ENCODE assay signal across 24 cellular contexts in the genomic region with DNA sequence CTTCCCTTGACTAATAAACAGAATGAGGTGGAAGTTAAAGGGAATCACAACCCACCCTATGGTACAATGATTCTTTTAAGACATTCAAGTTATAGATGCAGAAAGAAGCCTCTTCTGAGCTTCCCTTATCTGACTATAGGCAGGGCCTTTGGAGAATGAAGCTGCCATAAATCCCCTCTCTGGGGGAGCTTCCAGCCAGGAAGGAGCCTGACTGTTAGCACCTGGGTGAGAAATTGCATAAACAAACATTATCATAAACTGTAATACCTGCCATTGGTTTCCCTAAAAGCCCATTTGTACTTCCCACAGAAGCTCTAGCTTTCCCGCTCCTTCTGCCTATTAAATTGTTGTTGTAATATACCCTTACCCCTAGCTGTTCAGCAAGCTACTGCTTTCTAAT.
A peak's percentile ranks its signal among the peaks of the same experiment; 100 is the strongest.
DNase-seq lines count a peak whose midpoint lies in the region; ATAC-seq and TF ChIP-seq lines count a peak whose summit lies in the region.
"Had no signal": no experiment of that assay in that cellular context is flagged by ENCODE, and none has a peak within 500 bp of the region (broad histone marks: within the 10 kb centered on the region; RNA-seq: fewer than 3 reads in every experiment).

No MANE protein-coding gene starts in this region.

- peak overlapping the region; percentile 57 for H3K27ac ChIP-seq in SU-DHL-6 (ENCODE audit: low read depth, low read length)
- H3K27ac ChIP-seq in PC-3 (ENCODE audit: low read length) = no peak overlapping the region
- H3K27ac ChIP-seq: breast epithelium, coronary artery, parathyroid adenoma, sigmoid colon, SJSA1, thoracic aorta had no signal

- ATAC-seq in activated naive CD8-positive, alpha-beta T cell treated with anti-CD3 and anti-CD28 coated beads, Interleukin-2, amount 50 U/mL, for 24 hours = no peak
- no peak for ATAC-seq in stimulated activated memory B cell treated with anti-CD40 and anti-IgM and Interleukin-4, amounts not matched to agents 10 μg/mL and 1 μg/mL and 100 μg/mL, for 72 hours
- ATAC-seq in GM18505 (IDR thresholded peaks at IDR 0.05; ENCODE audit: unreplicated experiment) (no peak), PC-3 (no peak)
- ATAC-seq: heart left ventricle, HepG2, Panc1 had no signal

- no peak overlapping the region for H3K4me3 ChIP-seq in SU-DHL-6 (ENCODE audit: insufficient read depth, low read length, poor library complexity, severe bottlenecking)
- no peak overlapping the region for H3K4me3 ChIP-seq in PC-3 (ENCODE audit: low read length)
- H3K4me3 ChIP-seq: breast epithelium, coronary artery, heart left ventricle, sigmoid colon, SJSA1, thoracic aorta had no signal

- no TSS peak for BruUV-seq in PC-3 (replicated peaks; lab: Mats Ljungman, UMichigan)

- H3F3A ChIP-seq in SU-DHL-6 (ENCODE audit: insufficient read depth) (peaks cover 14% of the 10 kb centered on the region), PC-3 (ENCODE audit: low read length, unreplicated experiment) (no peaks in the 10 kb centered on the region)

- DNase-seq in activated naive CD8-positive, alpha-beta T cell treated with anti-CD3 and anti-CD28 coated beads, Interleukin-2, amount 50 U/mL, for 24 hours = no peak
- DNase-seq in immature natural killer cell = no peak
- DNase-seq in PC-3 = no peak
- DNase-seq in NOMO-1 (lab: John Stamatoyannopoulos, UW; ENCODE audit: unreplicated experiment in 2 of 2) = no peak
- DNase-seq: activated CD4-positive, CD25-positive, alpha-beta regulatory T cell treated with anti-CD3 and anti-CD28 coated beads, Interleukin-2, amount 50 U/mL, for 72 hours; GF-D8; heart left ventricle; NCI-H1417 treated with DMSO at 0.1 percent for 48 hours; NCI-H2171; NCI-H82; sigmoid colon had no signal

- intact Hi-C loops in PC-3 (cut with micrococcal nuclease) = no loop called here

- H3K79me2 ChIP-seq in SU-DHL-6 (ENCODE audit: insufficient read depth, low read length) (peaks cover 37% of the 10 kb centered on the region; the same call in 1 of the 2 replicates), PC-3 (ENCODE audit: low read length) (no peaks in the 10 kb centered on the region)
- H3K79me2 ChIP-seq: parathyroid adenoma had no signal

- TF ChIP-seq POLR2A in GM18505 (IDR thresholded peaks at IDR 0.05; ENCODE audit: borderline replicate concordance, extremely low read depth, insufficient read depth, insufficient read length) = no peak

- POLR2A ChIA-PET in PC-3 (lab: Charles Lee; ENCODE audit: unreplicated experiment) = no interaction called here

- no peaks in the 10 kb centered on the region for H3K4me1 ChIP-seq in PC-3 (ENCODE audit: insufficient read depth, low read length)
- H3K4me1 ChIP-seq: breast epithelium, sigmoid colon had no signal

- H2AFZ ChIP-seq in SU-DHL-6 (ENCODE audit: low read depth, low read length, severe bottlenecking) (peak overlapping the region; percentile 22), PC-3 (ENCODE audit: low read length) (no peak overlapping the region)

- H3K4me2 ChIP-seq in SU-DHL-6 (ENCODE audit: low read depth, low read length, poor library complexity, severe bottlenecking) (peak overlapping the region; percentile 38), PC-3 (ENCODE audit: low read length) (no peak overlapping the region)

- H3K9me2 ChIP-seq in SU-DHL-6 (replicated peaks; ENCODE audit: insufficient read depth, low read length) (no peaks in the 10 kb centered on the region), PC-3 (replicated peaks; ENCODE audit: low read length) (no peaks in the 10 kb centered on the region)

- H3K27ac Mint-ChIP-seq in activated naive CD8-positive, alpha-beta T cell = peak overlapping the region; percentile 54
- H3K27ac Mint-ChIP-seq in activated naive CD8-positive, alpha-beta T cell treated with anti-CD3 and anti-CD28 coated beads, Interleukin-2, amount 50 U/mL, for 24 hours = no peak overlapping the region
- peak overlapping the region; percentile 61 to 95 (median 85) for H3K27ac Mint-ChIP-seq in immature natural killer cell
- H3K27ac Mint-ChIP-seq in stimulated activated memory B cell treated with anti-CD40 and anti-IgM and Interleukin-4, amounts not matched to agents 10 μg/mL and 1 μg/mL and 100 μg/mL, for 72 hours = peak overlapping the region; percentile 99
- H3K27ac Mint-ChIP-seq: T-helper 2 cell treated with Interferon-gamma antibody and Interleukin-4, amounts not matched to agents 5 μg/mL and 100 μg/mL, for 36 hours had no signal

- no peaks in the 10 kb centered on the region for H3K36me3 ChIP-seq in SU-DHL-6 (ENCODE audit: low read length)
- no peaks in the 10 kb centered on the region for H3K36me3 ChIP-seq in PC-3 (ENCODE audit: low read depth, low read length)
- H3K36me3 ChIP-seq: breast epithelium, heart left ventricle, sigmoid colon, SJSA1, thoracic aorta had no signal

- H3K36me3 Mint-ChIP-seq in activated naive CD8-positive, alpha-beta T cell = peaks cover 9% of the 10 kb centered on the region
- H3K36me3 Mint-ChIP-seq in activated naive CD8-positive, alpha-beta T cell treated with anti-CD3 and anti-CD28 coated beads, Interleukin-2, amount 50 U/mL, for 24 hours (ENCODE audit: low read depth) = peaks cover 19% of the 10 kb centered on the region
- peaks cover 4 to 15% (median 11%) of the 10 kb centered on the region in 3 donors for H3K36me3 Mint-ChIP-seq in immature natural killer cell
- peaks cover 43% of the 10 kb centered on the region for H3K36me3 Mint-ChIP-seq in stimulated activated memory B cell treated with anti-CD40 and anti-IgM and Interleukin-4, amounts not matched to agents 10 μg/mL and 1 μg/mL and 100 μg/mL, for 72 hours

- H3K27me3 Mint-ChIP-seq in activated naive CD8-positive, alpha-beta T cell = no peaks in the 10 kb centered on the region
- H3K27me3 Mint-ChIP-seq in activated naive CD8-positive, alpha-beta T cell treated with anti-CD3 and anti-CD28 coated beads, Interleukin-2, amount 50 U/mL, for 24 hours = no peaks in the 10 kb centered on the region
- peaks cover 3 to 6% (median 4%) of the 10 kb centered on the region in 3 donors for H3K27me3 Mint-ChIP-seq in immature natural killer cell (ENCODE audit: low read depth in 3 of 3)
- no peaks in the 10 kb centered on the region for H3K27me3 Mint-ChIP-seq in stimulated activated memory B cell treated with anti-CD40 and anti-IgM and Interleukin-4, amounts not matched to agents 10 μg/mL and 1 μg/mL and 100 μg/mL, for 72 hours

- H3K27me3 ChIP-seq in SU-DHL-6 (ENCODE audit: low read length) = no peaks in the 10 kb centered on the region
- no peaks in the 10 kb centered on the region for H3K27me3 ChIP-seq in PC-3 (ENCODE audit: low read length)
- H3K27me3 ChIP-seq: breast epithelium, heart left ventricle, sigmoid colon, SJSA1 had no signal

- no peak overlapping the region for H3K4me3 Mint-ChIP-seq in activated naive CD8-positive, alpha-beta T cell
- no peak overlapping the region for H3K4me3 Mint-ChIP-seq in activated naive CD8-positive, alpha-beta T cell treated with anti-CD3 and anti-CD28 coated beads, Interleukin-2, amount 50 U/mL, for 24 hours
- peak overlapping the region in 4 of 5 donors; percentile 0 to 49 (median 24) for H3K4me3 Mint-ChIP-seq in immature natural killer cell
- no peak overlapping the region for H3K4me3 Mint-ChIP-seq in stimulated activated memory B cell treated with anti-CD40 and anti-IgM and Interleukin-4, amounts not matched to agents 10 μg/mL and 1 μg/mL and 100 μg/mL, for 72 hours
- H3K4me3 Mint-ChIP-seq: CD14-positive monocyte; T-helper 2 cell treated with Interferon-gamma antibody and Interleukin-4, amounts not matched to agents 5 μg/mL and 100 μg/mL, for 36 hours had no signal

- H4K20me1 ChIP-seq in SU-DHL-6 (ENCODE audit: low read depth, low read length) (no peaks in the 10 kb centered on the region), PC-3 (ENCODE audit: low read length) (no peaks in the 10 kb centered on the region)

- peaks cover 11% of the 10 kb centered on the region for H3K9me3 Mint-ChIP-seq in activated naive CD8-positive, alpha-beta T cell (ENCODE audit: low read depth)
- H3K9me3 Mint-ChIP-seq in activated naive CD8-positive, alpha-beta T cell treated with anti-CD3 and anti-CD28 coated beads, Interleukin-2, amount 50 U/mL, for 24 hours = peaks cover 7% of the 10 kb centered on the region
- peaks cover 0 to 3% (median 0%) of the 10 kb centered on the region in 6 donors for H3K9me3 Mint-ChIP-seq in immature natural killer cell
- peaks cover 5% of the 10 kb centered on the region for H3K9me3 Mint-ChIP-seq in stimulated activated memory B cell treated with anti-CD40 and anti-IgM and Interleukin-4, amounts not matched to agents 10 μg/mL and 1 μg/mL and 100 μg/mL, for 72 hours

- TF ChIP-seq CTCF in SU-DHL-6 (IDR thresholded peaks at IDR 0.05; ENCODE audit: insufficient read depth, low read length, poor library complexity, severe bottlenecking) (no peak), PC-3 (conservative IDR thresholded peaks at IDR 0.05; ENCODE audit: low read depth, low read length) (no peak)

- H3K9ac ChIP-seq in SU-DHL-6 (ENCODE audit: low read length) = peak overlapping the region; percentile 29
- H3K9ac ChIP-seq in PC-3 (ENCODE audit: low read length) = no peak overlapping the region
- H3K9ac ChIP-seq: parathyroid adenoma had no signal

- peaks cover 47% of the 10 kb centered on the region for H3K4me1 Mint-ChIP-seq in activated naive CD8-positive, alpha-beta T cell (ENCODE audit: low read depth)
- H3K4me1 Mint-ChIP-seq in activated naive CD8-positive, alpha-beta T cell treated with anti-CD3 and anti-CD28 coated beads, Interleukin-2, amount 50 U/mL, for 24 hours = peaks cover 46% of the 10 kb centered on the region
- peaks cover 48 to 61% of the 10 kb centered on the region in 2 donors for H3K4me1 Mint-ChIP-seq in immature natural killer cell
- peaks cover 62% of the 10 kb centered on the region for H3K4me1 Mint-ChIP-seq in stimulated activated memory B cell treated with anti-CD40 and anti-IgM and Interleukin-4, amounts not matched to agents 10 μg/mL and 1 μg/mL and 100 μg/mL, for 72 hours

- H3K9me3 ChIP-seq in SU-DHL-6 (ENCODE audit: insufficient read depth, low read length) (no peaks in the 10 kb centered on the region), PC-3 (ENCODE audit: low read length) (no peaks in the 10 kb centered on the region)
- H3K9me3 ChIP-seq: SJSA1, thoracic aorta had no signal

- CTCF ChIA-PET in PC-3 (lab: Charles Lee) = no interaction called here

Comparison
In these comparisons a context has a peak if more than half of its experiments do, and no peak if none do; other contexts are left out.
1. H3K4me3 Mint-ChIP-seq: peak in immature natural killer cell (4 of 5); none in activated naive CD8-positive, alpha-beta T cell (single experiment), activated naive CD8-positive, alpha-beta T cell treated with anti-CD3 and anti-CD28 coated beads, Interleukin-2, amount 50 U/mL, for 24 hours (single experiment) and stimulated activated memory B cell treated with anti-CD40 and anti-IgM and Interleukin-4, amounts not matched to agents 10 μg/mL and 1 μg/mL and 100 μg/mL, for 72 hours (single experiment).